13 cellular contexts compared by ENCODE assay signal in the genomic region with DNA sequence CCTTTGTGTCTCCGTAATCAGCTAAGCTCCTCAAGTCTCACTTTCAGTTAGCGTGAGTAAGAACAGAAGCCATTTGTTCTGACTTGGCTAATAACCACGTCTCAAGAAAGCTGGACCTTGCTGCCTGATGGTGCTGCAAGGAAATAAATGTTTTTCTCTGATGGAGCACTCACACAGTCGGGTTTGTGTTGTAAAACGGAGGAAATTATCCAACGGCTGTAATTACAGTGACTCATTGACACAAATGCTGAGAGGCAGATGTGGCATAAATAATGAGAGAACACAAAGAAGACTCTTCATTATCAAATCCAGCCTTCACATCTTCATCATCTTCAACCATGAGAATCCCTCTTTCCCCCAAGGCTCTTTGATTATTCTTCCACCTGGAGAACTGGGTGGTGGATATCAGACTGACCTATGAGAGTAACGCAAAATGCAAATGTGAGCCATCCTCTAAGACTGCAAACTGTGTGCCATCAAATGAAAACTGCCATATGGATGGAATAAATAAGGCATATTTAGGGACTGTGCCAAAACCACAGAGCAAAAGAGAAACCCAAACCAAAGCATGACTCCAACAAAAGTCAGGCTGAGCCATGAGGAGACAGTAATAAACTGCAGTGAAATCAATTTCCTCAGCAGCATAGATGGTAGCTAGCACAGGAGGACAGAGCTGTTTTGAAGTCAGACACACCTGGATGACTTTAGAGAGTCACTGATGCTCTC.
A peak's percentile ranks its signal among the peaks of the same experiment; 100 is the strongest.
DNase-seq lines count a peak whose midpoint lies in the region; ATAC-seq and TF ChIP-seq lines count a peak whose summit lies in the region.
"Had no signal": no experiment of that assay in that cellular context is flagged by ENCODE, and none has a peak within 500 bp of the region (broad histone marks: within the 10 kb centered on the region; RNA-seq: fewer than 3 reads in every experiment).

No MANE protein-coding gene starts in this region.

- DNase-seq in NCI-H1417 (lab: John Stamatoyannopoulos, UW): peak in 2 of 3 experiments; percentile 50 to 78
- DNase-seq in NCI-H1417 treated with DMSO at 0.1 percent for 48 hours (lab: John Stamatoyannopoulos, UW): no peak
- no peak for DNase-seq in SK-N-SH
- peak in 1 of 5 donors; percentile 12 for DNase-seq in heart left ventricle
- DNase-seq in NCI-H187 treated with DMSO at 0.1 percent for 48 hours (lab: John Stamatoyannopoulos, UW): no peak
- DNase-seq: 8988T; activated CD4-positive, alpha-beta T cell treated with anti-CD3 and anti-CD28 coated beads, Interleukin-2, amount 50 U/mL, for 48 hours; sigmoid colon had no signal

- H3K9me3 ChIP-seq in SK-N-SH: no peaks in the 10 kb centered on the region; the same call in 1 of the 2 replicates
- H3K9me3 ChIP-seq in heart left ventricle: no peaks in the 10 kb centered on the region
- H3K9me3 ChIP-seq: Peyer's patch, sigmoid colon had no signal

- H3K4me1 ChIP-seq in SK-N-SH (ENCODE audit: control insufficient read depth in 1 of 2, insufficient read depth in 2 of 2, low read depth in 1 of 2, low read length in 1 of 2) (peaks cover 0 to 7% of the 10 kb centered on the region in 2 experiments; a peak in 2 of 4 replicates), heart left ventricle (no peaks in the 10 kb centered on the region), urinary bladder (ENCODE audit: insufficient read depth) (no peaks in the 10 kb centered on the region)
- H3K4me1 ChIP-seq: Peyer's patch had no signal

- H3K9me2 ChIP-seq in SK-N-SH: no peaks in the 10 kb centered on the region

- no peaks in the 10 kb centered on the region for H3K79me2 ChIP-seq in SK-N-SH (ENCODE audit: insufficient read depth)

- H3K27me3 ChIP-seq in SK-N-SH (ENCODE audit: insufficient read depth) (no peaks in the 10 kb centered on the region), heart left ventricle (no peaks in the 10 kb centered on the region)
- H3K27me3 ChIP-seq: Peyer's patch, sigmoid colon had no signal

- no peak overlapping the region for H3K9ac ChIP-seq in SK-N-SH

- TF ChIP-seq CTCF in SK-N-SH (IDR thresholded peaks at IDR 0.05) (no peak), heart left ventricle (IDR thresholded peaks at IDR 0.05) (no peak)

- H3K4me3 ChIP-seq in SK-N-SH (ENCODE audit: low read depth in 2 of 2, low read length in 1 of 2) (peak overlapping the region; percentile 1 to 30; a peak in 2 of 4 replicates), heart left ventricle (peak overlapping the region in 3 of 12 donors; percentile 5 to 32 (median 17)), urinary bladder (ENCODE audit: low read depth, low read length) (peak overlapping the region; percentile 11)
- H3K4me3 ChIP-seq: Peyer's patch, sigmoid colon had no signal

- H3F3A ChIP-seq in SK-N-SH (replicated peaks; ENCODE audit: insufficient read depth): no peaks in the 10 kb centered on the region

- POLR2A ChIA-PET in SK-N-SH (lab: Yijun Ruan, JAX): no interaction called here

- TF ChIP-seq EP300 in SK-N-SH (IDR thresholded peaks at IDR 0.05; ENCODE audit: borderline replicate concordance in 1 of 2, low read depth in 1 of 2, low read length in 1 of 2): peak; percentile 15 to 80; a peak in 2 of 4 replicates

- H4K20me1 ChIP-seq in SK-N-SH (ENCODE audit: insufficient read depth): no peaks in the 10 kb centered on the region

- no peak for TF ChIP-seq POLR2A in heart left ventricle (IDR thresholded peaks at IDR 0.05)

- ATAC-seq in heart left ventricle (peak; percentile 20 to 86 (median 68)), HG02642 (IDR thresholded peaks at IDR 0.05; ENCODE audit: poor library complexity, unreplicated experiment) (no peak), GM21529 (IDR thresholded peaks at IDR 0.05; ENCODE audit: unreplicated experiment) (no peak)
- ATAC-seq: HCT116 had no signal

- intact Hi-C loops in heart left ventricle (cut with DNase I): no loop called here

- WGBS in SK-N-SH (ENCODE audit: low lambda C conversion rate): 30% methylated on average over 7 of the region's 7 CpGs
- 54 to 68% (median 62%) methylated on average over 7 of the region's 7 CpGs for WGBS in heart left ventricle, 4 donors
- WGBS in urinary bladder: 37% methylated on average over 7 of the region's 7 CpGs

- H3K27ac ChIP-seq in SK-N-SH (ENCODE audit: low read depth in 2 of 2, low read length in 1 of 2) (peak overlapping the region; percentile 53 to 87), heart left ventricle (peak overlapping the region in 6 of 12 donors; percentile 9 to 71 (median 48)), urinary bladder (ENCODE audit: low read depth) (no peak overlapping the region)

- H3K36me3 ChIP-seq in SK-N-SH (replicated peaks in 1 of 2; ENCODE audit: control insufficient read depth in 1 of 2, insufficient read depth in 2 of 2, low read length in 1 of 2) (no peaks in the 10 kb centered on the region), heart left ventricle (no peaks in the 10 kb centered on the region), urinary bladder (ENCODE audit: insufficient read depth) (no peaks in the 10 kb centered on the region)
- H3K36me3 ChIP-seq: Peyer's patch, sigmoid colon had no signal

- TF ChIP-seq RAD21 in SK-N-SH (IDR thresholded peaks at IDR 0.05; ENCODE audit: low read length): 0 out of 2 replicates have a peak, but pooled peaks have one; percentile 11

- peak overlapping the region; percentile 54; the same call in 1 of the 2 replicates for H3K4me2 ChIP-seq in SK-N-SH

- CTCF ChIA-PET in SK-N-SH (lab: Yijun Ruan, JAX): interaction anchor here (1.1 kb wide), 1 partner anchor 28 kb away, joined by 3 read pairs; no protein-coding TSS in a partner anchor

- peak overlapping the region; percentile 1; the same call in 1 of the 2 replicates for H2AFZ ChIP-seq in SK-N-SH (ENCODE audit: low read depth)

TF ChIP-seq in SK-N-SH, 30 proteins besides CTCF, POLR2A, EP300 and RAD21:
- TF ChIP-seq, protein P1, sequence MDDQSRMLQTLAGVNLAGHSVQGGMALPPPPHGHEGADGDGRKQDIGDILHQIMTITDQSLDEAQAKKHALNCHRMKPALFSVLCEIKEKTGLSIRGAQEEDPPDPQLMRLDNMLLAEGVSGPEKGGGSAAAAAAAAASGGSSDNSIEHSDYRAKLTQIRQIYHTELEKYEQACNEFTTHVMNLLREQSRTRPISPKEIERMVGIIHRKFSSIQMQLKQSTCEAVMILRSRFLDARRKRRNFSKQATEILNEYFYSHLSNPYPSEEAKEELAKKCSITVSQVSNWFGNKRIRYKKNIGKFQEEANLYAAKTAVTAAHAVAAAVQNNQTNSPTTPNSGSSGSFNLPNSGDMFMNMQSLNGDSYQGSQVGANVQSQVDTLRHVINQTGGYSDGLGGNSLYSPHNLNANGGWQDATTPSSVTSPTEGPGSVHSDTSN (IDR thresholded peaks at IDR 0.05): peak; percentile 87
- TF ChIP-seq TCF12 (IDR thresholded peaks at IDR 0.05) (peak; percentile 96), FOXM1 (IDR thresholded peaks at IDR 0.05; ENCODE audit: low read depth) (no peak), FOSL2 (IDR thresholded peaks at IDR 0.05; ENCODE audit: borderline replicate concordance, low read depth) (peak; percentile 32; the same call in 1 of the 2 replicates), RXRA (IDR thresholded peaks at IDR 0.05; ENCODE audit: borderline replicate concordance, low read depth) (peak; percentile 12; the same call in 1 of the 2 replicates), TEAD4 (IDR thresholded peaks at IDR 0.05; ENCODE audit: borderline replicate concordance, insufficient read depth) (peak; percentile 76; the same call in 1 of the 2 replicates), POLR2AphosphoS5 (IDR thresholded peaks at IDR 0.05; ENCODE audit: low read depth, low read length) (peak; percentile 53), JUND (IDR thresholded peaks at IDR 0.05) (peak; percentile 77), MEF2A (IDR thresholded peaks at IDR 0.05; ENCODE audit: borderline replicate concordance, low read depth) (0 out of 2 replicates have a peak, but pooled peaks have one; percentile 43), RCOR1 (IDR thresholded peaks at IDR 0.05; ENCODE audit: low read length) (no peak), CHD2 (IDR thresholded peaks at IDR 0.05; ENCODE audit: low read length, partially characterized antibody) (no peak), NFIC (IDR thresholded peaks at IDR 0.05; ENCODE audit: borderline replicate concordance) (peak; percentile 97)
- TF ChIP-seq, protein P2, sequence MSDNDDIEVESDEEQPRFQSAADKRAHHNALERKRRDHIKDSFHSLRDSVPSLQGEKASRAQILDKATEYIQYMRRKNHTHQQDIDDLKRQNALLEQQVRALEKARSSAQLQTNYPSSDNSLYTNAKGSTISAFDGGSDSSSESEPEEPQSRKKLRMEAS (IDR thresholded peaks at IDR 0.05; ENCODE audit: low read depth): peak; percentile 68

Comparison
In these comparisons a context has a peak if more than half of its experiments do, and no peak if none do; other contexts are left out.
1. DNase-seq: peak in NCI-H1417 (2 of 3); none in NCI-H1417 treated with DMSO at 0.1 percent for 48 hours (single experiment), SK-N-SH (single experiment) and NCI-H187 treated with DMSO at 0.1 percent for 48 hours (single experiment).
2. ATAC-seq: peak in heart left ventricle (4 of 4); none in HG02642 (single experiment) and GM21529 (single experiment).